Comparison of ENCODE assay signal across 3 cellular contexts in genomic region chr13:81408647-81409046, GRCh38.
"Had no signal": no experiment of that assay in that cellular context is flagged by ENCODE, and none has a peak within 500 bp of the region (broad histone marks: within the 10 kb centered on the region; RNA-seq: fewer than 3 reads in every experiment).

No MANE protein-coding gene starts in this region.

- H3K4me3 ChIP-seq: GM12878 had no signal

- DNase-seq: GDM1, GF-D8 had no signal

- ATAC-seq: GM12878 had no signal
